In genomic region chr17:78687125-78687524, GRCh38 we compare ENCODE assay signal across 13 cellular contexts.
"Had no signal": no experiment of that assay in that cellular context is flagged by ENCODE, and none has a peak within 500 bp of the region (broad histone marks: within the 10 kb centered on the region; RNA-seq: fewer than 3 reads in every experiment).

No MANE protein-coding gene starts in this region.

- ATAC-seq: body of pancreas, esophagus mucosa, sciatic nerve, SK-N-SH treated with all-trans-retinoic acid at 6 μM for 48 hours had no signal

- H3K9me3 Mint-ChIP-seq: activated naive CD4-positive, alpha-beta T cell treated with anti-CD3 and anti-CD28 coated beads for 36 hours had no signal

- H3K36me3 ChIP-seq: ovary had no signal

- H3K27ac ChIP-seq: body of pancreas, ovary, tibial artery had no signal

- DNase-seq: activated CD4-positive, alpha-beta T cell treated with anti-CD3 and anti-CD28 coated beads for 48 hours; activated naive CD4-positive, alpha-beta T cell treated with anti-CD3 and anti-CD28 coated beads for 36 hours; amygdala; body of pancreas; caudate nucleus; islet precursor cell; midbrain; ovary; T-helper 1 cell; tibial artery had no signal

- H3K27me3 ChIP-seq: body of pancreas, ovary, tibial artery had no signal

- H3K9me3 ChIP-seq: body of pancreas, ovary, tibial artery had no signal

- H3K4me3 Mint-ChIP-seq: activated naive CD4-positive, alpha-beta T cell treated with anti-CD3 and anti-CD28 coated beads for 36 hours had no signal

- H3K4me1 ChIP-seq: body of pancreas had no signal

- H3K4me3 ChIP-seq: body of pancreas, ovary, tibial artery had no signal
